12 cellular contexts compared by ENCODE assay signal in the genomic region with DNA sequence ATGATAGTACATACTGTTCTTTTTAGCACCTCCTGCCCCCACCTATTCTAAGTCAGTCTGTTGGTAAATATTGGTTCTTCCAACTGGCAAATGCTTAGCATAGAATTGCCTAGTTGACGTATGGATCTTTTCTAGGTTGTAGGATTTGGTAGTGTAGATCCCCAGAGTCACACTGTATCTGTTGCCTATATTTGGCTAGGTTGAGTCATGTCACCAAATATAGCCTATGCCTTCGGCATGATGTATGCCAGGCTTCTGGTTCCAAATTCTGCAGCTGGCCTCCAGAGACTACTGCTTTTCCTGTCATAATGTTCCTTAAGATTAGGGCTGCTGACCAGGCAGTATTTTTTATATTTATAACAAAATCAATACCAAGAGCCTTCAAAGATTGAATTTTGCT. TPM values are rescaled to one million over a fixed set of nuclear protein-coding genes. Genes with fewer than 3 reads are reported as not detected.
A peak's percentile ranks its signal among the peaks of the same experiment; 100 is the strongest.
DNase-seq lines count a peak whose midpoint lies in the region; ATAC-seq, FAIRE-seq and TF ChIP-seq lines count a peak whose summit lies in the region.
"Had no signal": no experiment of that assay in that cellular context is flagged by ENCODE, and none has a peak within 500 bp of the region (broad histone marks: within the 10 kb centered on the region; RNA-seq: fewer than 3 reads in every experiment).

No MANE protein-coding gene starts in this region.

- in situ Hi-C loops in HepG2 (cut with HindIII; ENCODE audit: extremely low pct_ligation_motif_present, low pct_unique_long_range_greater_than_20kb), result no loop called here

- ATAC-seq in Right ventricle myocardium inferior (peak; percentile 74), HepG2 (no peak), HG03521 (IDR thresholded peaks at IDR 0.05; ENCODE audit: unreplicated experiment) (no peak), HG02759 (IDR thresholded peaks at IDR 0.05; ENCODE audit: unreplicated experiment) (no peak)

- 92% methylated on average over 2 of the region's 2 CpGs for WGBS in HepG2 (ENCODE audit: low lambda C conversion rate)

- H3K9me3 ChIP-seq in endothelial cell of umbilical vein (replicated peaks; ENCODE audit: control insufficient read depth, insufficient read depth, low read length) (no peaks in the 10 kb centered on the region), HepG2 (ENCODE audit: low read length) (no peaks in the 10 kb centered on the region)

- H2AFZ ChIP-seq in endothelial cell of umbilical vein (ENCODE audit: low read depth, low read length) (no peak overlapping the region), HepG2 (ENCODE audit: low read length) (no peak overlapping the region)

- no peak overlapping the region for H3K9ac ChIP-seq in endothelial cell of umbilical vein (replicated peaks; ENCODE audit: extremely low read depth, insufficient read depth, low read length)
- H3K9ac ChIP-seq in HepG2 (ENCODE audit: insufficient read depth, low read depth, low read length), result no peak overlapping the region

- no peak for DNase-seq in Right ventricle myocardium inferior (ENCODE audit: missing footprints)
- DNase-seq in cardiac septum (ENCODE audit: low spot score), result no peak
- DNase-seq in endothelial cell of umbilical vein (ENCODE audit: low read depth, low spot score), result no peak
- DNase-seq in HepG2 (ENCODE audit: low spot score), result no peak
- DNase-seq in ecto neural progenitor cell (ENCODE audit: low spot score), result no peak
- no peak for DNase-seq in activated CD8-positive, alpha-beta memory T cell treated with anti-CD3 and anti-CD28 coated beads, Interleukin-2, amount 50 U/mL, for 48 hours
- DNase-seq: ACHN; activated CD4-positive, alpha-beta memory T cell treated with anti-CD3 and anti-CD28 coated beads, Interleukin-2, amount 10 ng/mL, durations not matched to agents 7 days and 5 days; NCI-H69 had no signal

- intact Hi-C loops in Right ventricle myocardium inferior (cut with DNase I), result no loop called here
- intact Hi-C loops in cardiac septum (cut with DNase I), result no loop called here
- intact Hi-C loops in endothelial cell of umbilical vein (cut with micrococcal nuclease), result loop anchor here (1.0 kb wide), 1 partner anchor 16 kb away; no protein-coding TSS in a partner anchor
- intact Hi-C loops in HepG2 (cut with micrococcal nuclease; ENCODE audit: unreplicated experiment), result no loop called here

- H3K4me2 ChIP-seq in endothelial cell of umbilical vein (ENCODE audit: insufficient read depth, low read length) (no peak overlapping the region), HepG2 (ENCODE audit: low read depth, low read length) (no peak overlapping the region)

- no peaks in the 10 kb centered on the region for H3K27me3 ChIP-seq in endothelial cell of umbilical vein (ENCODE audit: control insufficient read depth in 2 of 2, insufficient read depth in 2 of 2, low read length in 2 of 2)
- no peaks in the 10 kb centered on the region for H3K27me3 ChIP-seq in HepG2 (ENCODE audit: control insufficient read depth in 1 of 2, insufficient read depth in 2 of 2, low read length in 2 of 2)

- peak; percentile 67 for FAIRE-seq in endothelial cell of umbilical vein (lab: Jason Lieb, UNC)
- FAIRE-seq in HepG2 (lab: Jason Lieb, UNC), result no peak
- FAIRE-seq: H54 had no signal

- H3K36me3 ChIP-seq in endothelial cell of umbilical vein (ENCODE audit: control insufficient read depth in 2 of 2, extremely low read depth in 1 of 2, insufficient read depth in 2 of 2, low read length in 2 of 2), result no peaks in the 10 kb centered on the region
- H3K36me3 ChIP-seq in HepG2 (replicated peaks in 1 of 2; ENCODE audit: control insufficient read depth in 1 of 2, insufficient read depth in 2 of 2, low read length in 2 of 2), result peaks cover 6 to 9% of the 10 kb centered on the region in 2 experiments; a peak in 2 of 5 replicates

- H3K4me3 ChIP-seq in endothelial cell of umbilical vein (replicated peaks in 1 of 3; ENCODE audit: insufficient read depth in 1 of 3, low read depth in 1 of 3, low read length in 3 of 3) (no peak overlapping the region), HepG2 (replicated peaks in 1 of 3; ENCODE audit: insufficient read depth in 1 of 3, low read depth in 2 of 3, low read length in 3 of 3) (no peak overlapping the region)

- H3K4me1 ChIP-seq in endothelial cell of umbilical vein (ENCODE audit: control insufficient read depth, extremely low read depth, insufficient read depth, low read length), result peaks cover 16% of the 10 kb centered on the region
- H3K4me1 ChIP-seq in HepG2 (ENCODE audit: insufficient read depth, low read length), result peaks cover 72% of the 10 kb centered on the region

- no peaks in the 10 kb centered on the region for H3K9me1 ChIP-seq in endothelial cell of umbilical vein (replicated peaks; ENCODE audit: control insufficient read depth, extremely low read depth, insufficient read depth, low read length)

- TF ChIP-seq EP300 in HepG2 (IDR thresholded peaks at IDR 0.05; ENCODE audit: low read depth in 2 of 2, low read length in 2 of 2) (no peak), HepG2 (CRISPR knock-in tag; IDR thresholded peaks at IDR 0.05; ENCODE audit: borderline replicate concordance) (no peak)

- TF ChIP-seq RAD21 in HepG2 (CRISPR knock-in tag; IDR thresholded peaks at IDR 0.05), result no peak

- no peaks in the 10 kb centered on the region for H4K20me1 ChIP-seq in endothelial cell of umbilical vein (replicated peaks; ENCODE audit: control insufficient read depth, extremely low read depth, insufficient read depth, low read length)
- no peaks in the 10 kb centered on the region for H4K20me1 ChIP-seq in HepG2 (ENCODE audit: insufficient read depth, low read length)

- dilution Hi-C loops in endothelial cell of umbilical vein (cut with MboI; ENCODE audit: extremely low pct_ligation_motif_present, low sequenced_read_pairs), result no loop called here

- H3K27ac ChIP-seq in endothelial cell of umbilical vein (ENCODE audit: insufficient read depth, low read depth, low read length) (no peak overlapping the region), HepG2 (ENCODE audit: extremely low read length, insufficient read depth, low read length) (no peak overlapping the region)

- POLR2A ChIA-PET in endothelial cell of umbilical vein (lab: Charles Lee), result no interaction called here
- POLR2A ChIA-PET in HepG2 (lab: Yijun Ruan, JAX), result no interaction called here

- TF ChIP-seq POLR2A in endothelial cell of umbilical vein (IDR thresholded peaks at IDR 0.05; ENCODE audit: low read depth, low read length) (no peak), HepG2 (IDR thresholded peaks at IDR 0.05; ENCODE audit: insufficient read depth in 1 of 2, low read depth in 2 of 2, low read length in 2 of 2) (no peak)

- CTCF ChIA-PET in endothelial cell of umbilical vein (lab: Charles Lee), result interaction anchor here (1.1 to 3.7 kb wide), 17 partner anchors 11 to 310 kb away, joined by 3 to 70 read pairs (median 18); a partner anchor contains a TSS
- CTCF ChIA-PET in HepG2 (lab: Yijun Ruan, JAX; ENCODE audit: low intra/inter-chr PET ratio, low total read pairs), result interaction anchor here (1.3 kb wide), 1 partner anchor 307 kb away, joined by 4 read pairs; no protein-coding TSS in a partner anchor

- H3K79me2 ChIP-seq in endothelial cell of umbilical vein (ENCODE audit: control insufficient read depth, insufficient read depth, low read length) (peaks cover 9% of the 10 kb centered on the region), HepG2 (ENCODE audit: insufficient read depth, low read length) (peaks cover 27% of the 10 kb centered on the region)

- TF ChIP-seq CTCF in endothelial cell of umbilical vein (IDR thresholded peaks at IDR 0.05; ENCODE audit: extremely low read depth in 1 of 2, insufficient read depth in 1 of 2, low read depth in 1 of 2, low read length in 2 of 2), result no peak
- TF ChIP-seq CTCF in HepG2 (CRISPR knock-in tag; IDR thresholded peaks at IDR 0.05), result no peak

- BruUV-seq in endothelial cell of umbilical vein (replicated peaks; lab: Mats Ljungman, UMichigan) (no TSS peak), HepG2 (replicated peaks; lab: Mats Ljungman, UMichigan) (no TSS peak)

TF ChIP-seq in endothelial cell of umbilical vein, 7 proteins besides CTCF, POLR2A, EP300 and RAD21 (continues in another document):
- TF ChIP-seq GATA2 (IDR thresholded peaks at IDR 0.05; ENCODE audit: insufficient read depth, insufficient read length, low read depth, low read length), result no peak

RNA-seq across cellular contexts. Expression of a gene that starts 38.2 kb away (rescaled TPM):
- total RNA-seq in Right ventricle myocardium inferior (116 TPM), cardiac septum (187 TPM), endothelial cell of umbilical vein (16.4 and 18.1 TPM in 2 replicates), HepG2 (2016; rRNA removed; fragmentation: Illumina TruSeq; extraction: Trizol) (7.7 and 8.3 TPM in 2 replicates)
- polyA plus RNA-seq in endothelial cell of umbilical vein (9.3 and 11.3 TPM in 2 replicates), HepG2 (2011; rRNA removed) (25.0 and 26.7 TPM in 2 replicates)
- polyA plus RNA-seq in endothelial cell of umbilical vein (2011; cell fraction: cytosol; rRNA removed), result 8.6 and 9.1 TPM in 2 replicates
- polyA plus RNA-seq in endothelial cell of umbilical vein (2011; cell fraction: nucleus; rRNA removed), result 29.6 and 34.4 TPM in 2 replicates
- polyA plus RNA-seq in endothelial cell of umbilical vein (2012), result 9.3 and 12.7 TPM in 2 replicates
- polyA minus RNA-seq in endothelial cell of umbilical vein, result 60.1 and 64.9 TPM in 2 replicates
- 55.8 TPM for polyA minus RNA-seq in endothelial cell of umbilical vein (2011; cell fraction: cytosol; rRNA and poly(A)+ RNA removed)
- polyA minus RNA-seq in endothelial cell of umbilical vein (2011; cell fraction: nucleus; rRNA and poly(A)+ RNA removed), result 87.8 and 98.1 TPM in 2 replicates
- total RNA-seq in HepG2 (2016; cell fraction: cytosol; rRNA removed; fragmentation: Illumina TruSeq; extraction: Trizol; ENCODE audit: low read depth), result 1.8 and 3.2 TPM in 2 replicates
- total RNA-seq in HepG2 (2016; cell fraction: insoluble cytoplasmic fraction; rRNA removed; fragmentation: Illumina TruSeq; extraction: Trizol), result 8.3 and 11.9 TPM in 2 replicates
- 3.4 and 3.7 TPM in 2 replicates for total RNA-seq in HepG2 (2016; cell fraction: membrane; rRNA removed; fragmentation: Illumina TruSeq; extraction: Trizol)
- 13.4 and 15.2 TPM in 2 replicates for total RNA-seq in HepG2 (2016; cell fraction: nucleus; rRNA removed; fragmentation: Illumina TruSeq; extraction: Trizol)
- polyA plus RNA-seq in HepG2 (2011; cell fraction: cytosol; rRNA removed), result 15.9 and 21.3 TPM in 2 replicates
- 38.4 and 39.5 TPM in 2 replicates for polyA plus RNA-seq in HepG2 (2011; cell fraction: nucleus; rRNA removed)
- 21.1 and 22.8 TPM in 2 replicates for polyA plus RNA-seq in HepG2 (2012)
- polyA plus RNA-seq in HepG2 (2016; cell fraction: cytosol; fragmentation: Illumina TruSeq; extraction: Trizol; ENCODE audit: low read depth), result 0.06 and 0.08 TPM in 2 replicates
- polyA plus RNA-seq in HepG2 (2016; cell fraction: insoluble cytoplasmic fraction; fragmentation: Illumina TruSeq; extraction: Trizol; ENCODE audit: low read depth), result 5.3 and 5.4 TPM in 2 replicates
- 0.40 and 0.56 TPM in 2 replicates for polyA plus RNA-seq in HepG2 (2016; cell fraction: membrane; fragmentation: Illumina TruSeq; extraction: Trizol; ENCODE audit: low read depth)
- 8.8 and 10.3 TPM in 2 replicates for polyA plus RNA-seq in HepG2 (2016; cell fraction: nucleus; fragmentation: Illumina TruSeq; extraction: Trizol; ENCODE audit: insufficient read depth, low read depth)
- polyA minus RNA-seq in HepG2 (2011; rRNA and poly(A)+ RNA removed; ENCODE audit: low replicate concordance), result 100 and 104 TPM in 2 replicates
- polyA minus RNA-seq in HepG2 (2011; cell fraction: cytosol; rRNA and poly(A)+ RNA removed), result 49.4 and 55.2 TPM in 2 replicates
- 151 and 216 TPM in 2 replicates for polyA minus RNA-seq in HepG2 (2011; cell fraction: nucleus; rRNA and poly(A)+ RNA removed)
